Comparison of ENCODE assay signal across 19 cellular contexts in the genomic region with DNA sequence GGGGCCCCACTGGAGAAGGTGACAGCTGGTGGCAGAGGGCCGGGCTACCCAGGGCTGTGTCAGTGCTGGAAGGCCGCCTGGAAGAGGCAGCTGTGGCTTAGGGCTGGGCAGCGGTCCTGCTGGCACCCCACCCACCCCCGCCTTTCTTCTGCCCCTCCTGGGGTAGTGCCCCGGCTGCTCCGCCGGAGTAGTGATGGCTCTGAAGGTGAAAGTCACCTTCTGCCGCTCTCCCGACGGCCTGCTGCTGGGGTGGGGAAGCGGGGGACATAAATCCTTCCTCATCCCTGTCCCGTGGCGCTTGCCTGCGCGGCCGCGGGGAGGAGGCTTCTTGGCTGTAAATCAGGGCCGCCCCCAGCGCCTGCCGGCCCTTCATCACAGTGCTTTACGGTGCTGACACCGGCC.
DNase-seq lines count a peak whose midpoint lies in the region; ATAC-seq and TF ChIP-seq lines count a peak whose summit lies in the region.
"Had no signal": no experiment of that assay in that cellular context is flagged by ENCODE, and none has a peak within 500 bp of the region (broad histone marks: within the 10 kb centered on the region; RNA-seq: fewer than 3 reads in every experiment).

No MANE protein-coding gene starts in this region.

- TF ChIP-seq CTCF in vagina (IDR thresholded peaks at IDR 0.05) (no peak), MM.1S (IDR thresholded peaks at IDR 0.05; ENCODE audit: low read length) (no peak)

- H3K27ac ChIP-seq in neuronal stem cell (replicated peaks; ENCODE audit: low read length) (no peak overlapping the region), vagina (no peak overlapping the region), MM.1S (ENCODE audit: low read length) (no peak overlapping the region)
- H3K27ac ChIP-seq: BLaER1 had no signal

- H3K27me3 ChIP-seq in neuronal stem cell (ENCODE audit: control insufficient read depth in 3 of 3, insufficient read depth in 3 of 3, low read depth in 1 of 3, low read length in 3 of 3), result no peaks in the 10 kb centered on the region
- no peaks in the 10 kb centered on the region for H3K27me3 ChIP-seq in vagina
- H3K27me3 ChIP-seq in MM.1S (replicated peaks; ENCODE audit: insufficient read depth, low read length), result no peaks in the 10 kb centered on the region
- H3K27me3 ChIP-seq: BLaER1 had no signal

- peak overlapping the region; percentile 24 for H4K8ac ChIP-seq in neuronal stem cell (ENCODE audit: low read depth, low read length)

- no peak overlapping the region for H3K14ac ChIP-seq in neuronal stem cell (ENCODE audit: low read length)

- DNase-seq in activated effector memory CD4-positive, alpha-beta T cell treated with anti-CD3 and anti-CD28 coated beads, Interleukin-2, amount 50 U/mL, for 16 hours, result peak; percentile 55
- no peak for DNase-seq in activated effector memory CD4-positive, alpha-beta T cell treated with Interleukin-2 at 50 U/mL for 16 hours
- peak; percentile 34 for DNase-seq in ecto neural progenitor cell (ENCODE audit: low spot score)
- DNase-seq in neuronal stem cell (ENCODE audit: low spot score), result no peak
- DNase-seq in vagina (ENCODE audit: extremely low spot score in 2 of 2), result peak; percentile 67 to 82
- DNase-seq in MM.1S, result no peak
- DNase-seq in stimulated activated CD4-positive, alpha-beta T cell treated with anti-CD3 and anti-CD28 coated beads, Interleukin-12 subunit alpha, Interleukin-12 subunit beta, amount 100 ng/mL, for 4 hours, result no peak
- DNase-seq: activated CD4-positive, alpha-beta T cell treated with anti-CD3 and anti-CD28 coated beads, Interleukin-2, amount 10 ng/mL, durations not matched to agents 7 days and 5 days; central memory CD4-positive, alpha-beta T cell; COR-L47; erythroblast; left cardiac atrium; midbrain; NCI-H1092; NCI-H187 treated with DMSO at 0.1 percent for 48 hours; posterior cingulate gyrus had no signal

- H3K36me3 ChIP-seq in neuronal stem cell (replicated peaks in 1 of 2; ENCODE audit: control insufficient read depth in 2 of 2, insufficient read depth in 2 of 2, low read length in 2 of 2) (no peaks in the 10 kb centered on the region), vagina (no peaks in the 10 kb centered on the region), MM.1S (replicated peaks; ENCODE audit: insufficient read depth, low read length) (no peaks in the 10 kb centered on the region)
- H3K36me3 ChIP-seq: BLaER1 had no signal

- H2BK15ac ChIP-seq in neuronal stem cell (ENCODE audit: low read length), result no peak overlapping the region

- WGBS in neuronal stem cell (ENCODE audit: extremely low coverage in 2 of 2, insufficient read length in 2 of 2, insufficient replicate concordance in 1 of 2), 2 donors, result no CpG with 5 or more reads among the region's 22 CpGs

- H3K9me2 ChIP-seq in MM.1S (replicated peaks; ENCODE audit: insufficient read depth, low read length), result no peaks in the 10 kb centered on the region

- no peaks in the 10 kb centered on the region for H3K79me2 ChIP-seq in MM.1S (ENCODE audit: low read length)

- no peak overlapping the region for H4K91ac ChIP-seq in neuronal stem cell (ENCODE audit: low read depth, low read length, poor library complexity)

- no peak overlapping the region for H3K23ac ChIP-seq in neuronal stem cell (ENCODE audit: low read depth, low read length, poor library complexity)

- no peak for TF ChIP-seq POLR2A in vagina (IDR thresholded peaks at IDR 0.05)

- no peak overlapping the region for H2AK5ac ChIP-seq in neuronal stem cell (ENCODE audit: low read depth, low read length)

- H3K4me2 ChIP-seq in neuronal stem cell (ENCODE audit: insufficient read depth, low read length, poor library complexity, severe bottlenecking) (no peak overlapping the region), MM.1S (ENCODE audit: low read depth, low read length) (no peak overlapping the region)
- H3K4me2 ChIP-seq: BLaER1 had no signal

- H3F3A ChIP-seq in MM.1S (ENCODE audit: insufficient read depth, low read length), result no peaks in the 10 kb centered on the region

- no peak overlapping the region for H2BK12ac ChIP-seq in neuronal stem cell (ENCODE audit: low read length)

- H3K4me1 ChIP-seq in neuronal stem cell (ENCODE audit: control insufficient read depth in 2 of 2, insufficient read depth in 1 of 2, low read depth in 1 of 2, low read length in 2 of 2), result peaks cover 0 to 1% of the 10 kb centered on the region in 2 donors
- H3K4me1 ChIP-seq in vagina, result peaks cover 13% of the 10 kb centered on the region
- H3K4me1 ChIP-seq in MM.1S (ENCODE audit: low read length), result no peaks in the 10 kb centered on the region
- H3K4me1 ChIP-seq: BLaER1 had no signal

- peak overlapping the region; percentile 79 for H3K18ac ChIP-seq in neuronal stem cell (ENCODE audit: low read length)

- H3K4ac ChIP-seq in neuronal stem cell (ENCODE audit: low read length), result no peak overlapping the region

- H2BK120ac ChIP-seq in neuronal stem cell (ENCODE audit: low read depth, low read length), result no peak overlapping the region

- H3K4me3 ChIP-seq in neuronal stem cell (ENCODE audit: low read length in 2 of 2), result no peak overlapping the region
- no peak overlapping the region for H3K4me3 ChIP-seq in vagina
- no peak overlapping the region for H3K4me3 ChIP-seq in MM.1S (ENCODE audit: low read length)
- H3K4me3 ChIP-seq: BLaER1 had no signal

- H3K79me1 ChIP-seq in neuronal stem cell (ENCODE audit: low read depth, low read length), result no peaks in the 10 kb centered on the region

- no peak for ATAC-seq in GM18511 (IDR thresholded peaks at IDR 0.05; ENCODE audit: unreplicated experiment)
- ATAC-seq: natural killer cell treated with Interleukin-12 subunit alpha and Interleukin-12 subunit beta and Interleukin-15 and Interleukin-18, amount 100 ng/mL, for 72 hours had no signal

- peak overlapping the region; percentile 76 for H2BK5ac ChIP-seq in neuronal stem cell (ENCODE audit: low read length)

- H3K9me3 ChIP-seq in neuronal stem cell (replicated peaks in 1 of 2; ENCODE audit: control insufficient read depth in 2 of 2, insufficient read depth in 1 of 2, low read depth in 1 of 2, low read length in 2 of 2) (no peaks in the 10 kb centered on the region), vagina (no peaks in the 10 kb centered on the region), MM.1S (replicated peaks; ENCODE audit: insufficient read depth, low read length) (no peaks in the 10 kb centered on the region)
- H3K9me3 ChIP-seq: BLaER1 had no signal

- H4K20me1 ChIP-seq in MM.1S (ENCODE audit: insufficient read depth, low read length), result no peaks in the 10 kb centered on the region
- H4K20me1 ChIP-seq: BLaER1 had no signal

- H2AFZ ChIP-seq in neuronal stem cell (ENCODE audit: low read length), result no peak overlapping the region
- H2AFZ ChIP-seq in MM.1S (ENCODE audit: low read length), result no peak overlapping the region

- intact Hi-C loops in vagina (cut with DNase I), result no loop called here

- no peak overlapping the region for H3K9ac ChIP-seq in neuronal stem cell (ENCODE audit: low read depth, low read length, poor library complexity)
- H3K9ac ChIP-seq in MM.1S (ENCODE audit: low read length), result no peak overlapping the region
- H3K9ac ChIP-seq: BLaER1 had no signal

Comparison
In these comparisons a context has a peak if more than half of its experiments do, and no peak if none do; other contexts are left out.
1. DNase-seq: peak in activated effector memory CD4-positive, alpha-beta T cell treated with anti-CD3 and anti-CD28 coated beads, Interleukin-2, amount 50 U/mL, for 16 hours (single experiment), ecto neural progenitor cell (single experiment) and vagina (2 of 2); none in activated effector memory CD4-positive, alpha-beta T cell treated with Interleukin-2 at 50 U/mL for 16 hours (single experiment), neuronal stem cell (single experiment), MM.1S (single experiment) and stimulated activated CD4-positive, alpha-beta T cell treated with anti-CD3 and anti-CD28 coated beads, Interleukin-12 subunit alpha, Interleukin-12 subunit beta, amount 100 ng/mL, for 4 hours (single experiment).